9 cellular contexts compared by ENCODE assay signal in the genomic region with DNA sequence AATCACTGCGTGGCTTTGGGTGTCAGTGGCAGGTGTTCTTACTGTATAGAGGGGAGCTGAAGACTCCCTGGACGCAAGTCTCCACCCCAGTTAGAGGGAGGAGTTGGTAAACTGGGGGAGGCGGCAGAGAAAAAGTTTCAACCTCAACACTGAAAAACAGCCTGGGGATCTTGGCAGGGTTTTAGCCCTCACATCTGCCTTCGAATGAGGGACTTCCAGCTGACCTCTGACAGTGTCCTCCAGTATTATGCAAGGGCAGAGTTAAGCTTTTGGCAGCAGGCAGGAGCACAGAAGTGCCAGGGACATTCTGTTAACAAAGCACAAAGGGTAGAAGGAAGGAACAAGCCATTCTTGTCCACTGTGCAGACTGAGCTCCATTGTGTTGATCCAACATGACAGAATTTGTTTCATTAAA. TPM values are rescaled to one million over a fixed set of nuclear protein-coding genes. Genes with fewer than 3 reads are reported as not detected.
DNase-seq lines count a peak whose midpoint lies in the region; ATAC-seq, FAIRE-seq and TF ChIP-seq lines count a peak whose summit lies in the region.
"Had no signal": no experiment of that assay in that cellular context is flagged by ENCODE, and none has a peak within 500 bp of the region (broad histone marks: within the 10 kb centered on the region; RNA-seq: fewer than 3 reads in every experiment).

No MANE protein-coding gene starts in this region.

- TF ChIP-seq CTCF in breast epithelium (IDR thresholded peaks at IDR 0.05) = no peak
- no peak for TF ChIP-seq CTCF in HepG2 (CRISPR knock-in tag; IDR thresholded peaks at IDR 0.05)
- TF ChIP-seq CTCF in GM10266 (IDR thresholded peaks at IDR 0.05; ENCODE audit: control insufficient read depth, insufficient read depth, low read depth, missing control alignments) = no peak

- H3K27me3 ChIP-seq in breast epithelium (no peaks in the 10 kb centered on the region), HepG2 (ENCODE audit: control insufficient read depth in 1 of 2, insufficient read depth in 2 of 2, low read length in 2 of 2) (0 out of 5 replicates have a peak, but pooled peaks cover 0 to 6% of the 10 kb centered on the region in 2 experiments), stomach smooth muscle (ENCODE audit: control insufficient read depth in 1 of 2, insufficient read depth in 2 of 2, low read length in 2 of 2) (no peaks in the 10 kb centered on the region)

- in situ Hi-C loops in HepG2 (cut with HindIII; ENCODE audit: extremely low pct_ligation_motif_present, low pct_unique_long_range_greater_than_20kb) = loop anchor here (10.0 kb wide), 2 partner anchors 495 to 535 kb away; partner anchors contain the start of gene RHOU

- peaks cover 9 to 15% of the 10 kb centered on the region in 2 donors for H3K4me1 ChIP-seq in breast epithelium
- peaks cover 70% of the 10 kb centered on the region for H3K4me1 ChIP-seq in HepG2 (ENCODE audit: insufficient read depth, low read length)
- H3K4me1 ChIP-seq in stomach smooth muscle (ENCODE audit: control insufficient read depth, insufficient read depth, low read length) = peaks cover 31% of the 10 kb centered on the region

- intact Hi-C loops in breast epithelium (cut with DNase I; ENCODE audit: low total_unique reads) (no loop called here), HepG2 (cut with micrococcal nuclease; ENCODE audit: unreplicated experiment) (loop anchor here (2.0 to 10.0 kb wide), 5 partner anchors 125 to 537 kb away; no protein-coding TSS in a partner anchor)

- H3K27ac ChIP-seq in breast epithelium (peak overlapping the region; percentile 96 to 97), HepG2 (ENCODE audit: extremely low read length, insufficient read depth, low read length) (no peak overlapping the region), stomach smooth muscle (ENCODE audit: low read length) (peak overlapping the region; percentile 66)
- H3K27ac ChIP-seq: KMS-11 had no signal

- H3K36me3 ChIP-seq in breast epithelium = no peaks in the 10 kb centered on the region
- H3K36me3 ChIP-seq in HepG2 (replicated peaks in 1 of 2; ENCODE audit: control insufficient read depth in 1 of 2, insufficient read depth in 2 of 2, low read length in 2 of 2) = no peaks in the 10 kb centered on the region
- H3K36me3 ChIP-seq in stomach smooth muscle (ENCODE audit: control insufficient read depth in 2 of 2, insufficient read depth in 2 of 2, low read length in 2 of 2) = no peaks in the 10 kb centered on the region

- peak overlapping the region; percentile 77 for H3K4me2 ChIP-seq in HepG2 (ENCODE audit: low read depth, low read length)
- H3K4me2 ChIP-seq: KMS-11 had no signal

- CTCF ChIA-PET in HepG2 (lab: Yijun Ruan, JAX; ENCODE audit: low intra/inter-chr PET ratio, low total read pairs) = no interaction called here

- peak overlapping the region in 2 of 3 donors; percentile 19 to 55 for H3K4me3 ChIP-seq in breast epithelium
- peak overlapping the region in 1 of 3 experiments; percentile 36; a peak in 1 of 6 replicates for H3K4me3 ChIP-seq in HepG2 (replicated peaks in 1 of 3; ENCODE audit: insufficient read depth in 1 of 3, low read depth in 2 of 3, low read length in 3 of 3)
- H3K4me3 ChIP-seq in stomach smooth muscle (ENCODE audit: low read length in 2 of 2) = peak overlapping the region in 1 of 2 donors; percentile 29

- BruUV-seq in HepG2 (replicated peaks; lab: Mats Ljungman, UMichigan) = no TSS peak

- TF ChIP-seq EP300 in HepG2 (IDR thresholded peaks at IDR 0.05; ENCODE audit: low read depth in 2 of 2, low read length in 2 of 2) = no peak
- no peak for TF ChIP-seq EP300 in HepG2 (CRISPR knock-in tag; IDR thresholded peaks at IDR 0.05; ENCODE audit: borderline replicate concordance)

- H3K9ac ChIP-seq in HepG2 (ENCODE audit: insufficient read depth, low read depth, low read length) = peak overlapping the region; percentile 50; the same call in 1 of the 2 replicates
- H3K9ac ChIP-seq in stomach smooth muscle (ENCODE audit: low read length in 2 of 2) = no peak overlapping the region
- H3K9ac ChIP-seq: KMS-11 had no signal

- TF ChIP-seq POLR2A in breast epithelium (IDR thresholded peaks at IDR 0.05) (no peak), HepG2 (IDR thresholded peaks at IDR 0.05; ENCODE audit: insufficient read depth in 1 of 2, low read depth in 2 of 2, low read length in 2 of 2) (no peak)

- no peaks in the 10 kb centered on the region for H3K79me2 ChIP-seq in HepG2 (ENCODE audit: insufficient read depth, low read length)

- ATAC-seq in HG02938 (IDR thresholded peaks at IDR 0.05; ENCODE audit: unreplicated experiment) = peak; percentile 38
- peak; percentile 48 for ATAC-seq in HepG2

- WGBS in HepG2 (ENCODE audit: low lambda C conversion rate) = 15% methylated on average over 4 of the region's 4 CpGs

- POLR2A ChIA-PET in HepG2 (lab: Yijun Ruan, JAX) = interaction anchor here (0.9 to 2.5 kb wide), 6 partner anchors 9 to 565 kb away, joined by 3 to 9 read pairs (median 5); no protein-coding TSS in a partner anchor

- peak overlapping the region; percentile 86 for H2AFZ ChIP-seq in HepG2 (ENCODE audit: low read length)

- no peak for TF ChIP-seq RAD21 in HepG2 (CRISPR knock-in tag; IDR thresholded peaks at IDR 0.05)

- H4K20me1 ChIP-seq in HepG2 (ENCODE audit: insufficient read depth, low read length) = no peaks in the 10 kb centered on the region

- DNase-seq in breast epithelium (ENCODE audit: low spot score in 2 of 2) (peak in 1 of 2 donors; percentile 96), HepG2 (ENCODE audit: low spot score) (peak; percentile 62), OCI-M2 (lab: John Stamatoyannopoulos, UW; ENCODE audit: unreplicated experiment) (no peak), GM10266 (ENCODE audit: extremely low spot score) (no peak), DMS79 (lab: John Stamatoyannopoulos, UW) (no peak), NCI-H526 treated with DMSO at 0.1 percent for 48 hours (lab: John Stamatoyannopoulos, UW) (no peak)

- peak; percentile 12 for FAIRE-seq in HepG2 (lab: Jason Lieb, UNC)

- no peaks in the 10 kb centered on the region for H3K9me3 ChIP-seq in breast epithelium
- H3K9me3 ChIP-seq in HepG2 (ENCODE audit: low read length) = no peaks in the 10 kb centered on the region
- no peaks in the 10 kb centered on the region for H3K9me3 ChIP-seq in stomach smooth muscle (ENCODE audit: control insufficient read depth in 2 of 2, low read length in 2 of 2)

TF ChIP-seq in HepG2, 621 proteins besides CTCF, POLR2A, EP300 and RAD21 (continues in another document):
- no peak for TF ChIP-seq STAT5B (CRISPR knock-in tag; IDR thresholded peaks at IDR 0.05)
- TF ChIP-seq CEBPG (CRISPR knock-in tag; IDR thresholded peaks at IDR 0.05) = peak; percentile 69
- peak; percentile 39; the same call in 1 of the 2 replicates for TF ChIP-seq ARID5B (CRISPR knock-in tag; IDR thresholded peaks at IDR 0.05)
- TF ChIP-seq KAT2B (IDR thresholded peaks at IDR 0.05; ENCODE audit: borderline replicate concordance, low read depth, low read length) = no peak

RNA-seq across cellular contexts. Expression of gene RAB4A, which starts 41.2 kb away (rescaled TPM):
- 10 to 100 TPM; 27.5 to 47.8 (median 42.1) TPM for total RNA-seq in breast epithelium
- 76.6 and 80.1 TPM in 2 replicates for total RNA-seq in HepG2 (2016; rRNA removed; fragmentation: Illumina TruSeq; extraction: Trizol)
- total RNA-seq in HepG2 (2016; cell fraction: cytosol; rRNA removed; fragmentation: Illumina TruSeq; extraction: Trizol; ENCODE audit: low read depth) = 135 and 139 TPM in 2 replicates
- total RNA-seq in HepG2 (2016; cell fraction: insoluble cytoplasmic fraction; rRNA removed; fragmentation: Illumina TruSeq; extraction: Trizol) = 71.2 and 81.9 TPM in 2 replicates
- total RNA-seq in HepG2 (2016; cell fraction: membrane; rRNA removed; fragmentation: Illumina TruSeq; extraction: Trizol) = 213 and 217 TPM in 2 replicates
- total RNA-seq in HepG2 (2016; cell fraction: nucleus; rRNA removed; fragmentation: Illumina TruSeq; extraction: Trizol) = 41.7 and 48.3 TPM in 2 replicates
- 41.6 and 56.0 TPM in 2 replicates for polyA plus RNA-seq in HepG2 (2011; rRNA removed)
- polyA plus RNA-seq in HepG2 (2011; cell fraction: cytosol; rRNA removed) = 53.2 and 57.4 TPM in 2 replicates
- 15.9 and 18.4 TPM in 2 replicates for polyA plus RNA-seq in HepG2 (2011; cell fraction: nucleus; rRNA removed)
- 71.3 and 87.6 TPM in 2 replicates for polyA plus RNA-seq in HepG2 (2012)
- polyA plus RNA-seq in HepG2 (2016; cell fraction: cytosol; fragmentation: Illumina TruSeq; extraction: Trizol; ENCODE audit: low read depth) = 296 and 305 TPM in 2 replicates
- 113 and 114 TPM in 2 replicates for polyA plus RNA-seq in HepG2 (2016; cell fraction: insoluble cytoplasmic fraction; fragmentation: Illumina TruSeq; extraction: Trizol; ENCODE audit: low read depth)
- polyA plus RNA-seq in HepG2 (2016; cell fraction: membrane; fragmentation: Illumina TruSeq; extraction: Trizol; ENCODE audit: low read depth) = 280 and 289 TPM in 2 replicates
- polyA plus RNA-seq in HepG2 (2016; cell fraction: nucleus; fragmentation: Illumina TruSeq; extraction: Trizol; ENCODE audit: insufficient read depth, low read depth) = 77.5 and 84.8 TPM in 2 replicates
- 3.1 and 9.3 TPM in 2 replicates for polyA minus RNA-seq in HepG2 (2011; rRNA and poly(A)+ RNA removed; ENCODE audit: low replicate concordance)
- polyA minus RNA-seq in HepG2 (2011; cell fraction: cytosol; rRNA and poly(A)+ RNA removed) = 17.1 and 18.2 TPM in 2 replicates
- polyA minus RNA-seq in HepG2 (2011; cell fraction: nucleus; rRNA and poly(A)+ RNA removed) = 41.3 and 46.1 TPM in 2 replicates
